10 cellular contexts compared by ENCODE assay signal in the genomic region with DNA sequence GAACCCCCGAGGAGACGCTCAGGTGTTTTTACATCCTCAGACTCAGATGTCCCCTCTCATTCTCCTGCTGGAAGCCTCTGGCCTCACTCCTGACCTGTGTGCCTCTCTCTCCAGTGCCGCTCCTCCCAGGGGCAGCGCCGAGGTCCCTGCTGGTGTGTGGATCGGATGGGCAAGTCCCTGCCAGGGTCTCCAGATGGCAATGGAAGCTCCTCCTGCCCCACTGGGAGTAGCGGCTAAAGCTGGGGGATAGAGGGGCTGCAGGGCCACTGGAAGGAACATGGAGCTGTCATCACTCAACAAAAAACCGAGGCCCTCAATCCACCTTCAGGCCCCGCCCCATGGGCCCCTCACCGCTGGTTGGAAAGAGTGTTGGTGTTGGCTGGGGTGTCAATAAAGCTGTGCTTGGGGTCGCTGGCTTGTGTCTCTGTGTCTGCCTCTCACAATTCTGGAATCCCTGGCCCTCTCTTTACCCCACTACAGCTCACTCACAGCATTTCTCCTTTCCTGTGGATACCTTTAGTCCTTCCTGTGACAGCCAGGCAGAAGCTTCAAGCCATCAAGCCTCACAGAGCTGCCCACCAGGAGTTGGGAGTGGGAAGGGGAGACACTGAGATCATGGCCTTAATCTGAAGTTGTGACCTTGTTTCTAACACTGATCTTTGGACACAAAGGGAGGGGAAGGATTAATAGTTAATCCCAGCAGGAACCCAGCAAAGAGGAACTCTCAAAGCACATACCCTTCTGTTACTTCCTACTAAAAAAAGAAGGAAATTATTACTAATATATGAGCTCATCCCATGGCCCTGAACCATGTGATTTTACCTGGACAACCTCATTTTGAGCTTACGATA. TPM values are rescaled to one million over a fixed set of nuclear protein-coding genes. Genes with fewer than 3 reads are reported as not detected.
DNase-seq lines count a peak whose midpoint lies in the region; ATAC-seq, FAIRE-seq and TF ChIP-seq lines count a peak whose summit lies in the region.
"Had no signal": no experiment of that assay in that cellular context is flagged by ENCODE, and none has a peak within 500 bp of the region (broad histone marks: within the 10 kb centered on the region; RNA-seq: fewer than 3 reads in every experiment).

No MANE protein-coding gene starts in this region.

- H3K9me3 Mint-ChIP-seq in activated CD8-positive, alpha-beta memory T cell treated with anti-CD3 and anti-CD28 coated beads, Interleukin-2, amount 10 ng/mL, durations not matched to agents 7 days and 5 days (ENCODE audit: low read depth): no peaks in the 10 kb centered on the region
- H3K9me3 Mint-ChIP-seq in endothelial cell (ENCODE audit: unreplicated experiment) (no peaks in the 10 kb centered on the region), natural killer cell (no peaks in the 10 kb centered on the region)
- H3K9me3 Mint-ChIP-seq: activated B cell treated with CpG ODN at 0.5 μM for 24 hours had no signal

- CTCF ChIA-PET in activated CD8-positive, alpha-beta memory T cell treated with anti-CD3 and anti-CD28 coated beads, Interleukin-2, amount 10 ng/mL, durations not matched to agents 7 days and 5 days (lab: Charles Lee): interaction anchor here (0.8 to 8.0 kb wide), 30 partner anchors 9 to 1077 kb away, joined by 3 to 298 read pairs (median 4); a partner anchor contains a TSS

- no peak for TF ChIP-seq CTCF in Peyer's patch (IDR thresholded peaks at IDR 0.05)
- no peak for TF ChIP-seq CTCF in endothelial cell (IDR thresholded peaks at IDR 0.05; ENCODE audit: unreplicated experiment)
- TF ChIP-seq CTCF in natural killer cell (IDR thresholded peaks at IDR 0.05): no peak

- no peak for ATAC-seq in activated CD8-positive, alpha-beta memory T cell treated with anti-CD3 and anti-CD28 coated beads, Interleukin-2, amount 10 ng/mL, durations not matched to agents 7 days and 5 days
- ATAC-seq in natural killer cell (no peak), HG03135 (IDR thresholded peaks at IDR 0.05; ENCODE audit: unreplicated experiment) (no peak)

- H3K27ac ChIP-seq in Peyer's patch (peak overlapping the region; percentile 55 to 84 (median 76)), small intestine (ENCODE audit: low read depth in 1 of 2, low read length in 1 of 2) (peak overlapping the region; percentile 86 to 90)

- H3K9me3 ChIP-seq in Peyer's patch (no peaks in the 10 kb centered on the region), small intestine (ENCODE audit: control insufficient read depth, low read depth) (no peaks in the 10 kb centered on the region)

- TF ChIP-seq POLR2A in Peyer's patch (IDR thresholded peaks at IDR 0.05): no peak

- no peak for FAIRE-seq in small intestine (lab: Jason Lieb, UNC)

- H3K27me3 Mint-ChIP-seq in activated CD8-positive, alpha-beta memory T cell treated with anti-CD3 and anti-CD28 coated beads, Interleukin-2, amount 10 ng/mL, durations not matched to agents 7 days and 5 days: no peaks in the 10 kb centered on the region
- peaks cover 10% of the 10 kb centered on the region for H3K27me3 Mint-ChIP-seq in endothelial cell (ENCODE audit: unreplicated experiment)
- peaks cover 0 to 1% of the 10 kb centered on the region in 2 donors for H3K27me3 Mint-ChIP-seq in natural killer cell (ENCODE audit: low read depth in 2 of 2)

- H3K36me3 ChIP-seq in Peyer's patch (no peaks in the 10 kb centered on the region), small intestine (ENCODE audit: control insufficient read depth in 2 of 2, insufficient read depth in 2 of 2, low read length in 2 of 2) (no peaks in the 10 kb centered on the region)

- H3K27me3 ChIP-seq in Peyer's patch: no peaks in the 10 kb centered on the region
- H3K27me3 ChIP-seq in small intestine (ENCODE audit: control insufficient read depth in 2 of 2, insufficient read depth in 2 of 2, low read length in 2 of 2): no peaks in the 10 kb centered on the region

- DNase-seq in activated CD8-positive, alpha-beta memory T cell treated with anti-CD3 and anti-CD28 coated beads, Interleukin-2, amount 10 ng/mL, durations not matched to agents 7 days and 5 days: no peak
- DNase-seq in activated CD8-positive, alpha-beta memory T cell treated with anti-CD3 and anti-CD28 coated beads, Interleukin-2, amount 50 U/mL, for 48 hours: no peak
- DNase-seq in Peyer's patch (no peak), endothelial cell (ENCODE audit: low spot score) (no peak), small intestine (peak; percentile 78), medulla oblongata (ENCODE audit: extremely low spot score) (no peak), natural killer cell (no peak)
- DNase-seq: activated B cell treated with CpG ODN at 0.5 μM for 24 hours, activated gamma-delta T cell had no signal

- H3K4me1 Mint-ChIP-seq in activated CD8-positive, alpha-beta memory T cell treated with anti-CD3 and anti-CD28 coated beads, Interleukin-2, amount 10 ng/mL, durations not matched to agents 7 days and 5 days: peaks cover 54% of the 10 kb centered on the region
- peaks cover 47% of the 10 kb centered on the region for H3K4me1 Mint-ChIP-seq in endothelial cell (ENCODE audit: unreplicated experiment)
- H3K4me1 Mint-ChIP-seq in natural killer cell: peaks cover 21 to 38% of the 10 kb centered on the region in 2 donors

- H3K4me3 ChIP-seq in Peyer's patch (no peak overlapping the region), small intestine (ENCODE audit: low read depth in 1 of 2, low read length in 2 of 2) (no peak overlapping the region)

- intact Hi-C loops in natural killer cell (cut with micrococcal nuclease): no loop called here

- H3K4me3 Mint-ChIP-seq in activated CD8-positive, alpha-beta memory T cell treated with anti-CD3 and anti-CD28 coated beads, Interleukin-2, amount 10 ng/mL, durations not matched to agents 7 days and 5 days: no peak overlapping the region
- H3K4me3 Mint-ChIP-seq in endothelial cell (ENCODE audit: unreplicated experiment) (no peak overlapping the region), natural killer cell (no peak overlapping the region)
- H3K4me3 Mint-ChIP-seq: activated B cell treated with CpG ODN at 0.5 μM for 24 hours had no signal

- H3K36me3 Mint-ChIP-seq in activated CD8-positive, alpha-beta memory T cell treated with anti-CD3 and anti-CD28 coated beads, Interleukin-2, amount 10 ng/mL, durations not matched to agents 7 days and 5 days: peaks cover under 1% of the 10 kb centered on the region
- H3K36me3 Mint-ChIP-seq in endothelial cell (ENCODE audit: low read depth, unreplicated experiment) (no peaks in the 10 kb centered on the region), natural killer cell (no peaks in the 10 kb centered on the region)

- H3K27ac Mint-ChIP-seq in activated CD8-positive, alpha-beta memory T cell treated with anti-CD3 and anti-CD28 coated beads, Interleukin-2, amount 10 ng/mL, durations not matched to agents 7 days and 5 days: peak overlapping the region; percentile 87
- peak overlapping the region; percentile 80 for H3K27ac Mint-ChIP-seq in endothelial cell (ENCODE audit: unreplicated experiment)
- H3K27ac Mint-ChIP-seq in natural killer cell: peak overlapping the region in 1 of 2 donors; percentile 58

- H3K4me1 ChIP-seq in Peyer's patch: peaks cover 5 to 39% (median 15%) of the 10 kb centered on the region in 4 donors
- H3K4me1 ChIP-seq in small intestine (ENCODE audit: control insufficient read depth in 2 of 2, insufficient read depth in 1 of 2, low read depth in 1 of 2, low read length in 1 of 2): peaks cover 9 to 22% of the 10 kb centered on the region in 2 donors

- WGBS in small intestine, 3 donors: 79 to 87% (median 86%) methylated on average over 12 of the region's 12 CpGs

RNA-seq across cellular contexts. Expression of a gene that starts 1.1 kb away (rescaled TPM):
- 1 to 10 TPM; 1.1 to 5.9 TPM for total RNA-seq in activated CD8-positive, alpha-beta memory T cell treated with anti-CD3 and anti-CD28 coated beads, Interleukin-2, amount 10 ng/mL, durations not matched to agents 7 days and 5 days
- total RNA-seq in Peyer's patch: 10 to 100 TPM in 3 of 4 donors, not detected in 1; 13.3 to 55.0 (median 34.5) TPM
- not detected for total RNA-seq in endothelial cell (ENCODE audit: unreplicated experiment)
- 10 to 100 TPM in 2 of 3 donors, 1 to 10 TPM in 1; 4.2 to 94.0 (median 77.4) TPM for polyA plus RNA-seq in small intestine
- total RNA-seq in natural killer cell: not detected
- total RNA-seq: activated B cell treated with CpG ODN at 0.5 μM for 24 hours had no signal

RNA-seq across cellular contexts. Expression of a gene that starts 4.7 kb away (rescaled TPM):
- 1 to 10 TPM; 1.8 to 3.9 TPM for total RNA-seq in activated CD8-positive, alpha-beta memory T cell treated with anti-CD3 and anti-CD28 coated beads, Interleukin-2, amount 10 ng/mL, durations not matched to agents 7 days and 5 days
- total RNA-seq in Peyer's patch (100 to 1,000 TPM in 2 of 4 donors, 10 to 100 TPM in 2; 68.5 to 191 (median 128) TPM), endothelial cell (ENCODE audit: unreplicated experiment) (21.1 TPM), natural killer cell (under 1 TPM in 1 of 3 donors, not detected in 2; 0.61 TPM)
- polyA plus RNA-seq in small intestine: 100 to 1,000 TPM in 1 of 3 donors, 1 to 10 TPM in 2; 3.4 to 135 (median 8.4) TPM
- total RNA-seq: activated B cell treated with CpG ODN at 0.5 μM for 24 hours had no signal

RNA-seq across cellular contexts. Expression of a gene that starts 23.0 kb away (rescaled TPM):
- 10 to 100 TPM; 27.8 to 29.7 TPM for total RNA-seq in activated CD8-positive, alpha-beta memory T cell treated with anti-CD3 and anti-CD28 coated beads, Interleukin-2, amount 10 ng/mL, durations not matched to agents 7 days and 5 days
- total RNA-seq in Peyer's patch (10 to 100 TPM; 27.8 to 38.7 (median 34.8) TPM), endothelial cell (ENCODE audit: unreplicated experiment) (10.5 TPM), natural killer cell (10 to 100 TPM; 32.6 to 48.0 (median 42.6) TPM)
- 10 to 100 TPM; 19.7 to 37.6 (median 20.3) TPM for polyA plus RNA-seq in small intestine

RNA-seq across cellular contexts. Expression of a gene that starts 52.3 kb away (rescaled TPM):
- under 1 TPM; 0.58 to 0.89 TPM for total RNA-seq in activated CD8-positive, alpha-beta memory T cell treated with anti-CD3 and anti-CD28 coated beads, Interleukin-2, amount 10 ng/mL, durations not matched to agents 7 days and 5 days
- total RNA-seq in Peyer's patch (100 to 1,000 TPM in 3 of 4 donors, 10 to 100 TPM in 1; 29.2 to 274 (median 154) TPM), endothelial cell (ENCODE audit: unreplicated experiment) (112 TPM), natural killer cell (1 to 10 TPM in 2 of 3 donors, under 1 TPM in 1; 0.95 to 1.8 (median 1.0) TPM)
- 10 to 100 TPM in 2 of 3 donors, 1 to 10 TPM in 1; 5.8 to 52.9 (median 18.4) TPM for polyA plus RNA-seq in small intestine
